Comparison of ENCODE assay signal across 35 cellular contexts in genomic region chr16:988465-989353, GRCh38. TPM values are rescaled to one million over a fixed set of nuclear protein-coding genes. Genes with fewer than 3 reads are reported as not detected.
DNase-seq lines count a peak whose midpoint lies in the region; ATAC-seq, FAIRE-seq and TF ChIP-seq lines count a peak whose summit lies in the region.
"Had no signal": no experiment of that assay in that cellular context is flagged by ENCODE, and none has a peak within 500 bp of the region (broad histone marks: within the 10 kb centered on the region; RNA-seq: fewer than 3 reads in every experiment).

No MANE protein-coding gene starts in this region.

- ATAC-seq in left cardiac atrium, result peak; percentile 13 to 32
- no peak for ATAC-seq in GM18873 (IDR thresholded peaks at IDR 0.05; ENCODE audit: low FRiP score, unreplicated experiment)
- ATAC-seq in GM21619 (IDR thresholded peaks at IDR 0.05; ENCODE audit: unreplicated experiment), result no peak
- ATAC-seq: activated CD4-positive, CD25-positive, alpha-beta regulatory T cell treated with anti-CD3 and anti-CD28 coated beads, Interleukin-2, amount 50 U/mL, for 24 hours; CD8-positive, alpha-beta T cell; esophagus mucosa; naive thymus-derived CD4-positive, alpha-beta T cell; stimulated activated effector memory CD8-positive, alpha-beta T cell treated with anti-CD3 and anti-CD28 coated beads, Interleukin-12 subunit alpha, Interleukin-12 subunit beta, amount 100 ng/mL, for 72 hours had no signal

- peak overlapping the region; percentile 79 for H4K8ac ChIP-seq in H1 (ENCODE audit: extremely low read depth, insufficient read depth, low read length)

- no peak overlapping the region for H3K56ac ChIP-seq in H1 (replicated peaks; ENCODE audit: insufficient read length, low read depth, low read length)

- no peak for FAIRE-seq in H1 (lab: Jason Lieb, UNC)
- FAIRE-seq: A549, G401.6, TTC549 had no signal

- peaks cover 2% of the 10 kb centered on the region; the same call in 1 of the 2 replicates for H3K79me1 ChIP-seq in H1 (ENCODE audit: low read depth, low read length)

- no peaks in the 10 kb centered on the region for H3K9me3 ChIP-seq in left ventricle myocardium inferior (replicated peaks)
- H3K9me3 ChIP-seq in H1 (ENCODE audit: insufficient read depth in 2 of 2, low read depth in 1 of 2, low read length in 1 of 2), result peaks cover 0 to 12% of the 10 kb centered on the region in 2 experiments; a peak in 2 of 4 replicates
- H3K9me3 ChIP-seq: A549, heart left ventricle, ovary, vagina had no signal

- 91% methylated on average over 35 of the region's 35 CpGs; no CpG with 5 or more reads in 1 of the 2 experiments for WGBS in H1 (ENCODE audit: extremely low coverage in 1 of 2, insufficient coverage in 1 of 2, insufficient read length in 1 of 2, insufficient replicate concordance in 2 of 2, low coverage in 1 of 2, low lambda C conversion rate in 2 of 2, missing lambda C conversion rate in 1 of 2), 2 experiments
- WGBS in lower leg skin, 2 donors, result 76 to 78% methylated on average over 23 to 33 of the region's 35 CpGs

- H3K23ac ChIP-seq in H1 (ENCODE audit: insufficient read length), result no peak overlapping the region

- H4K5ac ChIP-seq in H1 (ENCODE audit: insufficient read length, low read depth, low read length), result no peak overlapping the region

- peaks cover 5% of the 10 kb centered on the region; the same call in 1 of the 2 replicates for H3K23me2 ChIP-seq in H1 (ENCODE audit: low read depth, low read length)

- H4K91ac ChIP-seq in H1 (replicated peaks; ENCODE audit: insufficient read length, low read length), result no peak overlapping the region

- H3K36me3 ChIP-seq in left ventricle myocardium inferior (no peaks in the 10 kb centered on the region), H1 (ENCODE audit: control insufficient read depth in 2 of 4, insufficient read depth in 4 of 4, low read length in 3 of 4) (peaks cover 0 to 6% (median 0%) of the 10 kb centered on the region in 4 experiments; a peak in 1 of 8 replicates)
- H3K36me3 ChIP-seq: cardiac muscle cell, heart left ventricle, ovary, vagina had no signal

- no peak overlapping the region for H3K4ac ChIP-seq in H1 (replicated peaks; ENCODE audit: insufficient read length, low read depth, low read length)

- H3K79me2 ChIP-seq in H1 (ENCODE audit: control insufficient read depth in 1 of 2, insufficient read depth in 2 of 2, low read length in 2 of 2), result no peaks in the 10 kb centered on the region

- H3K4me3 ChIP-seq in left ventricle myocardium inferior, result no peak overlapping the region
- no peak overlapping the region for H3K4me3 ChIP-seq in H1 (ENCODE audit: extremely low read depth in 1 of 4, insufficient read depth in 2 of 4, low read depth in 3 of 4, low read length in 4 of 4)
- H3K4me3 ChIP-seq in lower leg skin (ENCODE audit: low read depth, poor library complexity, severe bottlenecking), result no peak overlapping the region
- H3K4me3 ChIP-seq: A549, cardiac muscle cell, heart left ventricle, ovary, vagina had no signal

- H4K20me1 ChIP-seq in H1 (replicated peaks in 1 of 2; ENCODE audit: control insufficient read depth in 1 of 2, insufficient read depth in 2 of 2, low read length in 2 of 2), result peaks cover 0 to under 1% of the 10 kb centered on the region in 2 experiments

- H3K18ac ChIP-seq in H1 (ENCODE audit: extremely low read depth, low read length), result no peak overlapping the region; the same call in 1 of the 2 replicates

- no peak overlapping the region for H2BK120ac ChIP-seq in H1 (replicated peaks; ENCODE audit: low read depth, low read length)

- CTCF ChIA-PET in H1 (lab: Charles Lee; ENCODE audit: partially characterized antibody), result no interaction called here

- H2BK20ac ChIP-seq in H1 (ENCODE audit: low read length), result no peak overlapping the region

- H3K14ac ChIP-seq in H1 (ENCODE audit: insufficient read length), result no peak overlapping the region

- H3K9ac ChIP-seq in H1 (replicated peaks in 1 of 4; ENCODE audit: extremely low read depth in 1 of 4, low read depth in 3 of 4, low read length in 3 of 4), result no peak overlapping the region

- H3K4me2 ChIP-seq in H1 (ENCODE audit: insufficient read depth in 1 of 2, low read depth in 2 of 2, low read length in 2 of 2), result no peak overlapping the region
- H3K4me2 ChIP-seq: A549 had no signal

- DNase-seq in left cardiac atrium, result no peak
- no peak for DNase-seq in left ventricle myocardium inferior
- DNase-seq in H1 (ENCODE audit: low read depth in 1 of 2, low spot score in 2 of 2), result no peak
- peak in 39 of 56 donors; percentile 20 to 77 (median 46) for DNase-seq in nucleus accumbens (lab: John Stamatoyannopoulos, UW)
- DNase-seq in lower leg skin (ENCODE audit: low spot score in 2 of 2), result no peak
- DNase-seq in DMS114 treated with DMSO at 0.1 percent for 48 hours (lab: John Stamatoyannopoulos, UW; ENCODE audit: unreplicated experiment), result no peak
- DNase-seq: activated CD4-positive, alpha-beta T cell treated with anti-CD3 and anti-CD28 coated beads, Interleukin-2, amount 50 U/mL, for 48 hours; activated naive CD4-positive, alpha-beta T cell treated with anti-CD3 and anti-CD28 coated beads, Interleukin-2, amount 50 U/mL, for 16 hours; AML-193; CD8-positive, alpha-beta T cell; DMS153; endodermal cell; foreskin fibroblast; HCEC 1CT; heart left ventricle; Karpas-422; naive thymus-derived CD4-positive, alpha-beta T cell; NCI-H1417 treated with DMSO at 0.1 percent for 48 hours; NCI-H2081; NCI-H345; NCI-H748 treated with DMSO at 0.1 percent for 48 hours; ovary; stimulated activated CD4-positive, alpha-beta T cell treated with anti-CD3 and anti-CD28 coated beads, Interleukin-4, amount 100 ng/mL, for 24 hours; T-helper 1 cell had no signal

- no peak overlapping the region for H2AK5ac ChIP-seq in H1 (ENCODE audit: low read depth, low read length)

- H3K4me1 ChIP-seq in left ventricle myocardium inferior (peaks cover 7% of the 10 kb centered on the region), H1 (replicated peaks in 1 of 4; ENCODE audit: control insufficient read depth in 3 of 4, insufficient read depth in 4 of 4, low read length in 3 of 4) (no peaks in the 10 kb centered on the region)
- H3K4me1 ChIP-seq: A549, vagina had no signal

- H2BK12ac ChIP-seq in H1 (ENCODE audit: low read depth, low read length), result no peak overlapping the region

- no peak overlapping the region for H2AFZ ChIP-seq in H1 (ENCODE audit: low read length)

- H3K27ac ChIP-seq in left ventricle myocardium inferior (replicated peaks) (no peak overlapping the region), H1 (ENCODE audit: low read depth, low read length) (no peak overlapping the region)
- H3K27ac ChIP-seq: A549, cardiac muscle cell, heart left ventricle, ovary, vagina had no signal

- no peak for TF ChIP-seq EP300 in H1 (IDR thresholded peaks at IDR 0.05; ENCODE audit: borderline replicate concordance in 1 of 2, low read depth in 2 of 2, low read length in 2 of 2)

- intact Hi-C loops in left cardiac atrium (cut with DNase I) (no loop called here), left ventricle myocardium inferior (cut with micrococcal nuclease) (no loop called here), lower leg skin (cut with DNase I; ENCODE audit: low total_unique reads) (no loop called here)

- H2BK5ac ChIP-seq in H1 (ENCODE audit: low read depth, low read length), result no peak overlapping the region

- no peak overlapping the region for H2BK15ac ChIP-seq in H1 (ENCODE audit: low read length)

- TF ChIP-seq CTCF in left ventricle myocardium inferior (IDR thresholded peaks at IDR 0.05; ENCODE audit: borderline replicate concordance) (no peak), H1 (IDR thresholded peaks at IDR 0.05; ENCODE audit: control extremely low read depth in 1 of 3, insufficient read depth in 1 of 3, low read depth in 1 of 3, low read length in 3 of 3) (no peak), lower leg skin (IDR thresholded peaks at IDR 0.05) (no peak)

- TF ChIP-seq POLR2A in H1 (IDR thresholded peaks at IDR 0.05; ENCODE audit: control extremely low read depth in 1 of 2, low read depth in 2 of 2, low read length in 2 of 2) (no peak), lower leg skin (IDR thresholded peaks at IDR 0.05) (no peak)

- no peak for TF ChIP-seq RAD21 in H1 (IDR thresholded peaks at IDR 0.05 in 1 of 2, conservative IDR thresholded peaks at IDR 0.05 in 1 of 2; ENCODE audit: low read depth in 2 of 2, low read length in 2 of 2)

- POLR2A ChIA-PET in H1 (lab: Charles Lee; ENCODE audit: partially characterized antibody), result no interaction called here

- peaks cover 89% of the 10 kb centered on the region for H3K27me3 ChIP-seq in left ventricle myocardium inferior (ENCODE audit: low read depth)
- no peaks in the 10 kb centered on the region for H3K27me3 ChIP-seq in H1 (replicated peaks in 1 of 4; ENCODE audit: control insufficient read depth in 3 of 4, extremely low read depth in 1 of 4, insufficient read depth in 3 of 4, low read length in 3 of 4)
- H3K27me3 ChIP-seq: ovary, vagina had no signal

TF ChIP-seq in H1, 55 proteins besides CTCF, POLR2A, EP300 and RAD21 (continues in another document):
- no peak for TF ChIP-seq POU5F1 (IDR thresholded peaks at IDR 0.05; ENCODE audit: low read depth, low read length)
- TF ChIP-seq ZNF274 (IDR thresholded peaks at IDR 0.05; ENCODE audit: borderline replicate concordance, extremely low read depth, low read length), result no peak

RNA-seq across cellular contexts. Expression of gene SOX8, which starts 7.1 kb away (rescaled TPM):
- total RNA-seq in left cardiac atrium (1 to 10 TPM; 1.3 to 3.0 TPM), left ventricle myocardium inferior (0.96 TPM), lower leg skin (10 to 100 TPM in 2 of 4 donors, 1 to 10 TPM in 2; 3.0 to 27.7 (median 11.4) TPM)
- 5.7 and 6.4 TPM in 2 replicates for total RNA-seq in H1 (2021; fragmentation: NEBNext Ultra II Directional; extraction: Animal tissue kit (Norgen Biotek cat#: 25700))
- 2.2 and 4.5 TPM in 2 replicates for polyA plus RNA-seq in H1 (2011; rRNA removed)
- 3.4 TPM for polyA plus RNA-seq in H1 (2011; cell fraction: cytosol; rRNA removed)
- polyA plus RNA-seq in H1 (2011; cell fraction: nucleus; rRNA removed), result 6.4 TPM
- polyA plus RNA-seq in H1 (2012, experiment 1 of 2), result 2.6 to 3.6 TPM (median 3.4 TPM) in 4 replicates
- polyA plus RNA-seq in H1 (2012, experiment 2 of 2), result 3.8 TPM
- polyA plus RNA-seq in H1 (2013, experiment 1 of 2), result 4.4 TPM
- polyA plus RNA-seq in H1 (2013, experiment 2 of 2), result 4.6 TPM
- 0.51 and 1.2 TPM in 2 replicates for polyA minus RNA-seq in H1 (2011; rRNA and poly(A)+ RNA removed)
- 1.8 TPM for polyA minus RNA-seq in H1 (2011; cell fraction: cytosol; rRNA and poly(A)+ RNA removed)
- 3.5 TPM for polyA minus RNA-seq in H1 (2011; cell fraction: nucleus; rRNA and poly(A)+ RNA removed)
- total RNA-seq: RPMI7951 had no signal

RNA-seq across cellular contexts. Expression of gene LMF1, which starts 17.9 kb away (rescaled TPM):
- total RNA-seq in left cardiac atrium, result 10 to 100 TPM; 11.9 to 12.0 TPM
- total RNA-seq in left ventricle myocardium inferior, result 6.6 TPM
- 3.5 and 5.1 TPM in 2 replicates for total RNA-seq in H1 (2021; fragmentation: NEBNext Ultra II Directional; extraction: Animal tissue kit (Norgen Biotek cat#: 25700))
- 9.0 and 9.1 TPM in 2 replicates for polyA plus RNA-seq in H1 (2011; rRNA removed)
- 3.9 TPM for polyA plus RNA-seq in H1 (2011; cell fraction: cytosol; rRNA removed)
- 13.2 TPM for polyA plus RNA-seq in H1 (2011; cell fraction: nucleus; rRNA removed)
- polyA plus RNA-seq in H1 (2012, experiment 1 of 2), result 3.0 to 6.8 TPM (median 5.8 TPM) in 4 replicates
- polyA plus RNA-seq in H1 (2012, experiment 2 of 2), result 4.3 TPM
- polyA plus RNA-seq in H1 (2013, experiment 1 of 2), result 4.6 TPM
- 4.0 TPM for polyA plus RNA-seq in H1 (2013, experiment 2 of 2)
- 9.2 and 12.6 TPM in 2 replicates for polyA minus RNA-seq in H1 (2011; rRNA and poly(A)+ RNA removed)
- 2.3 TPM for polyA minus RNA-seq in H1 (2011; cell fraction: cytosol; rRNA and poly(A)+ RNA removed)
- polyA minus RNA-seq in H1 (2011; cell fraction: nucleus; rRNA and poly(A)+ RNA removed), result 11.4 TPM
- total RNA-seq in lower leg skin, result 10 to 100 TPM; 31.3 to 68.3 (median 50.3) TPM

Comparison
In these comparisons a context has a peak if more than half of its experiments do, and no peak if none do; other contexts are left out.
1. ATAC-seq: peak in left cardiac atrium (2 of 2); none in GM18873 (single experiment) and GM21619 (single experiment).
2. DNase-seq: peak in nucleus accumbens (39 of 56); none in left cardiac atrium (single experiment), left ventricle myocardium inferior (single experiment), H1 (0 of 2), lower leg skin (0 of 2) and DMS114 treated with DMSO at 0.1 percent for 48 hours (single experiment).